ENCODE assay signal across 1 cellular context in the genomic region with DNA sequence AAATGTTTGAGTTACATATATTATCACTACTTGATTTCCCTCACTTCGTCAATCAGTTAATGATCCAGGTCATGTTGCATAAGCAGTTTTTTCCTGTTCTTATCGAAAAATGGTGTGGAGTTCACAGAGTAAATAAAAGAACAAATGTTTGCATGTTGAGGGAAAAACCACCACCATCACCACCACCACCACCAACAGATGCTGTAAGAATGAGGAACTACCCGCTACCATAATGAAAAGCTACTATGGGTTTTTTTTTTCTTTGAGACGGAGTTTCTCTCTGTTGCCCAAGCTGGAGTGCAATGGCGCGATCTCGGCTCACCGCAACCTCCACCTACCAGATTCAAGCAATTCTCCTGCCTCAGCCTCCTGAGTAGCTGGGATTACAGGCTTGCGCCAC.
TF ChIP-seq lines count a peak whose summit lies in the region.

No MANE protein-coding gene starts in this region.

TF ChIP-seq in HepG2, 621 proteins besides CTCF, POLR2A, EP300 and RAD21 (continued from another document):
- no peak for TF ChIP-seq CAMTA2 (CRISPR knock-in tag; IDR thresholded peaks at IDR 0.05; ENCODE audit: borderline replicate concordance)
- TF ChIP-seq ZNF317 (CRISPR knock-in tag; IDR thresholded peaks at IDR 0.05) = no peak
- TF ChIP-seq ZSCAN29 (CRISPR knock-in tag; conservative IDR thresholded peaks at IDR 0.05) = no peak
- TF ChIP-seq, protein P1, sequence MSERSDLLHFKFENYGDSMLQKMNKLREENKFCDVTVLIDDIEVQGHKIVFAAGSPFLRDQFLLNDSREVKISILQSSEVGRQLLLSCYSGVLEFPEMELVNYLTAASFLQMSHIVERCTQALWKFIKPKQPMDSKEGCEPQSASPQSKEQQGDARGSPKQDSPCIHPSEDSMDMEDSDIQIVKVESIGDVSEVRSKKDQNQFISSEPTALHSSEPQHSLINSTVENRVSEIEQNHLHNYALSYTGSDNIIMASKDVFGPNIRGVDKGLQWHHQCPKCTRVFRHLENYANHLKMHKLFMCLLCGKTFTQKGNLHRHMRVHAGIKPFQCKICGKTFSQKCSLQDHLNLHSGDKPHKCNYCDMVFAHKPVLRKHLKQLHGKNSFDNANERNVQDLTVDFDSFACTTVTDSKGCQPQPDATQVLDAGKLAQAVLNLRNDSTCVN (CRISPR knock-in tag; IDR thresholded peaks at IDR 0.05; ENCODE audit: borderline replicate concordance) = no peak
- TF ChIP-seq ZNF326 (CRISPR knock-in tag; IDR thresholded peaks at IDR 0.05; ENCODE audit: borderline replicate concordance) = no peak
- no peak for TF ChIP-seq HOXA9 (CRISPR knock-in tag; IDR thresholded peaks at IDR 0.05; ENCODE audit: borderline replicate concordance)
- TF ChIP-seq CC2D1A (CRISPR knock-in tag; IDR thresholded peaks at IDR 0.05) = no peak
- TF ChIP-seq ZNF782 (CRISPR knock-in tag; IDR thresholded peaks at IDR 0.05; ENCODE audit: borderline replicate concordance) = no peak
- TF ChIP-seq, protein P2, sequence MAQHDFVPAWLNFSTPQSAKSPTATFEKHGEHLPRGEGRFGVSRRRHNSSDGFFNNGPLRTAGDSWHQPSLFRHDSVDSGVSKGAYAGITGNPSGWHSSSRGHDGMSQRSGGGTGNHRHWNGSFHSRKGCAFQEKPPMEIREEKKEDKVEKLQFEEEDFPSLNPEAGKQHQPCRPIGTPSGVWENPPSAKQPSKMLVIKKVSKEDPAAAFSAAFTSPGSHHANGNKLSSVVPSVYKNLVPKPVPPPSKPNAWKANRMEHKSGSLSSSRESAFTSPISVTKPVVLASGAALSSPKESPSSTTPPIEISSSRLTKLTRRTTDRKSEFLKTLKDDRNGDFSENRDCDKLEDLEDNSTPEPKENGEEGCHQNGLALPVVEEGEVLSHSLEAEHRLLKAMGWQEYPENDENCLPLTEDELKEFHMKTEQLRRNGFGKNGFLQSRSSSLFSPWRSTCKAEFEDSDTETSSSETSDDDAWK (CRISPR knock-in tag; IDR thresholded peaks at IDR 0.05) = no peak
- no peak for TF ChIP-seq ZBTB7A (CRISPR knock-in tag; IDR thresholded peaks at IDR 0.05)
- no peak for TF ChIP-seq ZNF577 (CRISPR knock-in tag; IDR thresholded peaks at IDR 0.05; ENCODE audit: borderline replicate concordance, low read depth)
